27 cellular contexts compared by ENCODE assay signal in the genomic region with DNA sequence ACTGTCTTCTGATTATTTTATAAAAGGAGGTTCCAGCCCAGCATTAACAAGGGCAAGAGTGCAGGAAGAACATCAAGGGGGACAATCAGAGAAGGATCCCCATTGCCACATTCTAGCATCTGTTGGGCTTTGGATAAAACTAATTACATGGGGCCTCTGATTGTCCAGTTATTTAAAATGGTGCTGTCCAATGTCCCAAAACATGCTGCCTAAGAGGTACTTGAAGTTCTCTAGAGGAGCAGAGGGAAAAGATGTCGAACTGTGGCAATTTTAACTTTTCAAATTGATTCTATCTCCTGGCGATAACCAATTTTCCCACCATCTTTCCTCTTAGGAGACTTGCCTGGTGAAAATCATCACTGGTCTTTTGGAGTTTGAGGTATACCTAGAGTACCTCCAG. TPM values are rescaled to one million over a fixed set of nuclear protein-coding genes. Genes with fewer than 3 reads are reported as not detected.
DNase-seq lines count a peak whose midpoint lies in the region; ATAC-seq and TF ChIP-seq lines count a peak whose summit lies in the region.
"Had no signal": no experiment of that assay in that cellular context is flagged by ENCODE, and none has a peak within 500 bp of the region (broad histone marks: within the 10 kb centered on the region; RNA-seq: fewer than 3 reads in every experiment).

No MANE protein-coding gene starts in this region.

- POLR2A ChIA-PET in AG04450 (lab: Yijun Ruan, JAX): interaction anchor here (0.9 kb wide), 1 partner anchor 168 kb away, joined by 4 read pairs; no protein-coding TSS in a partner anchor
- POLR2A ChIA-PET in HEK293 (lab: Yijun Ruan, JAX): no interaction called here
- POLR2A ChIA-PET in activated B cell treated with CpG ODN at 0.5 μM for 24 hours (lab: Charles Lee): interaction anchor here (1.6 to 8.2 kb wide), 3 partner anchors 31 to 70 kb away, joined by 4 to 215 read pairs (median 129); no protein-coding TSS in a partner anchor

- peak overlapping the region; percentile 94 for H3K4me3 Mint-ChIP-seq in activated B cell treated with CpG ODN at 0.5 μM for 24 hours
- H3K4me3 Mint-ChIP-seq: activated CD8-positive, alpha-beta memory T cell treated with anti-CD3 and anti-CD28 coated beads, Interleukin-2, amount 10 ng/mL, durations not matched to agents 7 days and 5 days; activated naive CD8-positive, alpha-beta T cell treated with anti-CD3 and anti-CD28 coated beads, Interleukin-2, amount 50 U/mL, for 24 hours; activated T-cell treated with anti-CD3 and anti-CD28 coated beads, Interleukin-2, amount 50 U/mL, for 72 hours; CD14-positive monocyte; central memory CD8-positive, alpha-beta T cell; endodermal cell had no signal

- H3K36me3 ChIP-seq in HEK293 (ENCODE audit: control insufficient read depth in 2 of 2, insufficient read depth in 1 of 2, low read length in 2 of 2) (no peaks in the 10 kb centered on the region), lower lobe of right lung (peaks cover 4% of the 10 kb centered on the region)
- H3K36me3 ChIP-seq: right atrium auricular region, stomach, uterus had no signal

- ATAC-seq in activated B cell treated with CpG ODN at 0.5 μM for 24 hours (ENCODE audit: low read depth): no peak
- no peak for ATAC-seq in lower lobe of right lung
- ATAC-seq in GM21737 (IDR thresholded peaks at IDR 0.05; ENCODE audit: unreplicated experiment): no peak
- ATAC-seq: activated CD8-positive, alpha-beta memory T cell treated with anti-CD3 and anti-CD28 coated beads, Interleukin-2, amount 10 ng/mL, durations not matched to agents 7 days and 5 days; activated naive CD8-positive, alpha-beta T cell treated with anti-CD3 and anti-CD28 coated beads, Interleukin-2, amount 50 U/mL, for 24 hours; activated T-cell treated with anti-CD3 and anti-CD28 coated beads, Interleukin-2, amount 50 U/mL, for 72 hours had no signal

- intact Hi-C loops in activated B cell treated with CpG ODN at 0.5 μM for 24 hours (cut with micrococcal nuclease) (loop anchor here (5.0 kb wide), 1 partner anchor 123 kb away; no protein-coding TSS in a partner anchor), lower lobe of right lung (cut with DNase I) (loop anchor here (10.0 kb wide), 1 partner anchor 164 kb away; no protein-coding TSS in a partner anchor)

- DNase-seq in AG04450 (ENCODE audit: low read depth, low spot score) (no peak), activated B cell treated with CpG ODN at 0.5 μM for 24 hours (no peak), lower lobe of right lung (no peak), NOMO-1 treated with DMSO at 0.1 percent for 48 hours (lab: John Stamatoyannopoulos, UW; ENCODE audit: unreplicated experiment) (no peak), iPS-NIHi11 (ENCODE audit: low spot score) (no peak), GM19238 (ENCODE audit: insufficient read length, low spot score) (no peak)
- DNase-seq: activated CD4-positive, alpha-beta T cell treated with anti-CD3 and anti-CD28 coated beads, Interleukin-2, amount 50 U/mL, for 4 hours; activated CD8-positive, alpha-beta memory T cell treated with anti-CD3 and anti-CD28 coated beads, Interleukin-2, amount 10 ng/mL, durations not matched to agents 7 days and 5 days; activated naive CD4-positive, alpha-beta T cell; activated naive CD8-positive, alpha-beta T cell treated with anti-CD3 and anti-CD28 coated beads, Interleukin-2, amount 50 U/mL, for 24 hours; activated T-cell treated with anti-CD3 and anti-CD28 coated beads, Interleukin-2, amount 50 U/mL, for 72 hours; endodermal cell; NCI-H1436 treated with DMSO at 0.1 percent for 48 hours; NCI-H2081 treated with DMSO at 0.1 percent for 48 hours; stomach; uterus had no signal

- H3K9me3 ChIP-seq in AG04450 (ENCODE audit: control insufficient read depth, insufficient read depth, low read length) (no peaks in the 10 kb centered on the region; the same call in 1 of the 2 replicates), HEK293 (ENCODE audit: control insufficient read depth, insufficient read depth, low read depth, low read length) (no peaks in the 10 kb centered on the region), lower lobe of right lung (no peaks in the 10 kb centered on the region)
- H3K9me3 ChIP-seq: Caco-2, right atrium auricular region, SJSA1, stomach, uterus had no signal

- no peaks in the 10 kb centered on the region for H3K27me3 ChIP-seq in AG04450 (ENCODE audit: control insufficient read depth, insufficient read depth, low read length)
- peaks cover 4% of the 10 kb centered on the region for H3K27me3 ChIP-seq in lower lobe of right lung (ENCODE audit: low read depth)
- H3K27me3 ChIP-seq: right atrium auricular region, SJSA1, uterus had no signal

- H3K4me1 ChIP-seq in HEK293 (ENCODE audit: control insufficient read depth, insufficient read depth, low read length) (peaks cover 8% of the 10 kb centered on the region; the same call in 1 of the 2 replicates), lower lobe of right lung (peaks cover 40% of the 10 kb centered on the region)
- H3K4me1 ChIP-seq: parathyroid adenoma had no signal

- H3K27me3 Mint-ChIP-seq in activated B cell treated with CpG ODN at 0.5 μM for 24 hours: no peaks in the 10 kb centered on the region

- peaks cover 46% of the 10 kb centered on the region for H3K36me3 Mint-ChIP-seq in activated B cell treated with CpG ODN at 0.5 μM for 24 hours (ENCODE audit: low read depth)
- H3K36me3 Mint-ChIP-seq: activated CD8-positive, alpha-beta memory T cell treated with anti-CD3 and anti-CD28 coated beads, Interleukin-2, amount 10 ng/mL, durations not matched to agents 7 days and 5 days; CD14-positive monocyte had no signal

- TF ChIP-seq CTCF in AG04450 (IDR thresholded peaks at IDR 0.05; ENCODE audit: low read depth, low read length): no peak
- no peak for TF ChIP-seq CTCF in HEK293 (tag by site-specific recombination; IDR thresholded peaks at IDR 0.05)
- TF ChIP-seq CTCF in activated B cell treated with CpG ODN at 0.5 μM for 24 hours (IDR thresholded peaks at IDR 0.05): no peak
- no peak for TF ChIP-seq CTCF in lower lobe of right lung (IDR thresholded peaks at IDR 0.05)

- peaks cover 67% of the 10 kb centered on the region for H3K4me1 Mint-ChIP-seq in activated B cell treated with CpG ODN at 0.5 μM for 24 hours

- H3K4me3 ChIP-seq in AG04450 (ENCODE audit: low read depth, low read length) (peak overlapping the region; percentile 76), HEK293 (ENCODE audit: low read depth, low read length) (no peak overlapping the region), lower lobe of right lung (peak overlapping the region; percentile 56)
- H3K4me3 ChIP-seq: lung, right atrium auricular region, SJSA1, uterus had no signal

- CTCF ChIA-PET in AG04450 (lab: Charles Lee) (interaction anchor here (0.6 to 8.0 kb wide), 5 partner anchors 11 to 326 kb away, joined by 3 to 174 read pairs (median 21); no protein-coding TSS in a partner anchor), HEK293 (lab: Yijun Ruan, JAX) (interaction anchor here (0.6 to 4.5 kb wide), 8 partner anchors 9 to 325 kb away, joined by 3 to 34 read pairs (median 5); no protein-coding TSS in a partner anchor), activated B cell treated with CpG ODN at 0.5 μM for 24 hours (lab: Charles Lee) (interaction anchor here (1.3 to 12.7 kb wide), 4 partner anchors 53 to 176 kb away, joined by 3 to 348 read pairs (median 68); no protein-coding TSS in a partner anchor)

- no peak overlapping the region for H3K27ac ChIP-seq in AG04450 (ENCODE audit: low read depth, low read length)
- no peak overlapping the region for H3K27ac ChIP-seq in HEK293 (ENCODE audit: extremely low read depth, low read depth, low read length)
- no peak overlapping the region for H3K27ac ChIP-seq in lower lobe of right lung
- H3K27ac ChIP-seq: parathyroid adenoma, right atrium auricular region, stomach, uterus had no signal

- no peak overlapping the region for H3K27ac Mint-ChIP-seq in activated B cell treated with CpG ODN at 0.5 μM for 24 hours
- H3K27ac Mint-ChIP-seq: activated CD8-positive, alpha-beta memory T cell treated with anti-CD3 and anti-CD28 coated beads, Interleukin-2, amount 10 ng/mL, durations not matched to agents 7 days and 5 days; activated naive CD8-positive, alpha-beta T cell treated with anti-CD3 and anti-CD28 coated beads, Interleukin-2, amount 50 U/mL, for 24 hours; activated T-cell treated with anti-CD3 and anti-CD28 coated beads, Interleukin-2, amount 50 U/mL, for 72 hours; CD14-positive monocyte; endodermal cell had no signal

- H3K9me3 Mint-ChIP-seq in activated B cell treated with CpG ODN at 0.5 μM for 24 hours: no peaks in the 10 kb centered on the region
- H3K9me3 Mint-ChIP-seq: activated naive CD8-positive, alpha-beta T cell treated with anti-CD3 and anti-CD28 coated beads, Interleukin-2, amount 50 U/mL, for 24 hours; activated T-cell treated with anti-CD3 and anti-CD28 coated beads, Interleukin-2, amount 50 U/mL, for 72 hours; central memory CD8-positive, alpha-beta T cell; endodermal cell had no signal

TF ChIP-seq in HEK293, 187 proteins besides CTCF, POLR2A, EP300 and RAD21 (continues in another document):
- TF ChIP-seq, protein P1, sequence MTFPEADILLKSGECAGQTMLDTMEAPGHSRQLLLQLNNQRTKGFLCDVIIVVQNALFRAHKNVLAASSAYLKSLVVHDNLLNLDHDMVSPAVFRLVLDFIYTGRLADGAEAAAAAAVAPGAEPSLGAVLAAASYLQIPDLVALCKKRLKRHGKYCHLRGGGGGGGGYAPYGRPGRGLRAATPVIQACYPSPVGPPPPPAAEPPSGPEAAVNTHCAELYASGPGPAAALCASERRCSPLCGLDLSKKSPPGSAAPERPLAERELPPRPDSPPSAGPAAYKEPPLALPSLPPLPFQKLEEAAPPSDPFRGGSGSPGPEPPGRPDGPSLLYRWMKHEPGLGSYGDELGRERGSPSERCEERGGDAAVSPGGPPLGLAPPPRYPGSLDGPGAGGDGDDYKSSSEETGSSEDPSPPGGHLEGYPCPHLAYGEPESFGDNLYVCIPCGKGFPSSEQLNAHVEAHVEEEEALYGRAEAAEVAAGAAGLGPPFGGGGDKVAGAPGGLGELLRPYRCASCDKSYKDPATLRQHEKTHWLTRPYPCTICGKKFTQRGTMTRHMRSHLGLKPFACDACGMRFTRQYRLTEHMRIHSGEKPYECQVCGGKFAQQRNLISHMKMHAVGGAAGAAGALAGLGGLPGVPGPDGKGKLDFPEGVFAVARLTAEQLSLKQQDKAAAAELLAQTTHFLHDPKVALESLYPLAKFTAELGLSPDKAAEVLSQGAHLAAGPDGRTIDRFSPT (tag by site-specific recombination; IDR thresholded peaks at IDR 0.05): no peak
- TF ChIP-seq ZNF585B (tag by site-specific recombination; IDR thresholded peaks at IDR 0.05) (no peak), ZNF664 (tag by site-specific recombination; IDR thresholded peaks at IDR 0.05) (no peak)

RNA-seq across cellular contexts. Expression of gene IL6, which starts 2.2 kb away (rescaled TPM):
- 12.7 and 18.4 TPM in 2 replicates for polyA plus RNA-seq in AG04450 (2011; rRNA removed)
- polyA minus RNA-seq in AG04450 (2011; rRNA and poly(A)+ RNA removed): 11.2 and 14.8 TPM in 2 replicates
- 64.4 and 72.3 TPM in 2 replicates for total RNA-seq in activated B cell treated with CpG ODN at 0.5 μM for 24 hours
- 8.2 TPM for total RNA-seq in lower lobe of right lung
- total RNA-seq: Caco-2, esophagus mucosa, stomach had no signal
- polyA plus RNA-seq: neural cell had no signal
